Comparison of ENCODE assay signal across 17 cellular contexts in the genomic region with DNA sequence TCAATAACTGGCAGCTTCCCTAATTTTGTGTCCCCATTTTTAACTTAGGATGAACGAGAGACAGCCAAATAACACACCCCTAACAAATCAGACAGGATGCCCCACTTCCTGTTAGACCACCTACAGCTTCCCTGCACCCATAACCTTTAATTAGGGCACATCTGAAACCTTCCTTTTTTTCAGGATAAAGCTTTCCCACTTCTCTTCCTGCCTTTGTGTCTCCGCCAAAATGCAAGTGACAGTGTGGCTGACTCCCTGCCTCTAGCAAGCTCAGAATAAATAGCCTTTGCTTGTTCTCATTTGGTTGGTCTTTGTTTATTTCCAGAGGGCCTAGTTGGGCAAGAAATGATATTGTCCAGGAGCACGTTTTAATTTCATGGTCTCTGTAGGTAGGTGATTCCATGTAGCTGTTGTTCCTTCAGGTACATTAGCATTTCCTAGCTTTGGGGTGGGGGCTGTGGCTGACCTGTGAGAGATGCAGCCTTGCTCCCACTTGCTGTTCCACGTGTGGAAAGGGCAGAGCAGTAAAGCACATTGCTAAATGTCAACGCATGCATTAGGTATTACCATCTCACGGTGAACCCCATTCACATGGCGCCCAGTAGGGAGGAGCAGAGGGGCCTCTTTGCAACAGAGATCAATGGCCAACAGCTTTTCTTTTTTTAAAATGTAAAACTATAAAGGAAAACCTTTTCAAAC.
DNase-seq lines count a peak whose midpoint lies in the region; ATAC-seq and TF ChIP-seq lines count a peak whose summit lies in the region.
"Had no signal": no experiment of that assay in that cellular context is flagged by ENCODE, and none has a peak within 500 bp of the region (broad histone marks: within the 10 kb centered on the region; RNA-seq: fewer than 3 reads in every experiment).

No MANE protein-coding gene starts in this region.

- no peak overlapping the region for H2AFZ ChIP-seq in GM23338

- H3K9me2 ChIP-seq in GM23338 (ENCODE audit: insufficient read depth), result peaks cover 13% of the 10 kb centered on the region; the same call in 1 of the 2 replicates

- peak overlapping the region; percentile 79 for H3K27ac Mint-ChIP-seq in GM23338
- peak overlapping the region; percentile 61 for H3K27ac Mint-ChIP-seq in mesothelial cell of epicardium
- H3K27ac Mint-ChIP-seq: CD8-positive, alpha-beta memory T cell had no signal

- no peak overlapping the region for H3K4me3 ChIP-seq in BLaER1 treated with 17β-estradiol and CSF1 and Interleukin-3, amounts not matched to agents 10 nM and 100 nM
- H3K4me3 ChIP-seq in GM23338 (peak overlapping the region; percentile 13; the same call in 1 of the 2 replicates), upper lobe of right lung (no peak overlapping the region)
- H3K4me3 ChIP-seq: K562, Peyer's patch had no signal

- H3K9me3 ChIP-seq in BLaER1 treated with 17β-estradiol and CSF1 and Interleukin-3, amounts not matched to agents 10 nM and 100 nM (replicated peaks in 1 of 11), result peaks cover 0 to 8% (median 0%) of the 10 kb centered on the region in 11 experiments; a peak in 2 of 22 replicates
- no peaks in the 10 kb centered on the region for H3K9me3 ChIP-seq in upper lobe of right lung
- H3K9me3 ChIP-seq: BE2C, Peyer's patch had no signal

- H3K4me2 ChIP-seq in BLaER1 treated with 17β-estradiol and CSF1 and Interleukin-3, amounts not matched to agents 10 nM and 100 nM, result peak overlapping the region; percentile 59 to 77 (median 68)
- peak overlapping the region; percentile 15 for H3K4me2 ChIP-seq in GM23338

- H3K36me3 ChIP-seq in BLaER1 treated with 17β-estradiol and CSF1 and Interleukin-3, amounts not matched to agents 10 nM and 100 nM, result no peaks in the 10 kb centered on the region
- no peaks in the 10 kb centered on the region for H3K36me3 ChIP-seq in GM23338 (ENCODE audit: insufficient read depth)
- H3K36me3 ChIP-seq in upper lobe of right lung, result no peaks in the 10 kb centered on the region
- H3K36me3 ChIP-seq: BE2C, Peyer's patch had no signal

- H3K27me3 ChIP-seq in BLaER1 treated with 17β-estradiol and CSF1 and Interleukin-3, amounts not matched to agents 10 nM and 100 nM, result no peaks in the 10 kb centered on the region
- no peaks in the 10 kb centered on the region for H3K27me3 ChIP-seq in GM23338 (ENCODE audit: insufficient read depth)
- no peaks in the 10 kb centered on the region for H3K27me3 ChIP-seq in upper lobe of right lung
- H3K27me3 ChIP-seq: BE2C, Peyer's patch had no signal

- peaks cover 32 to 49% (median 42%) of the 10 kb centered on the region in 10 experiments for H3K4me1 ChIP-seq in BLaER1 treated with 17β-estradiol and CSF1 and Interleukin-3, amounts not matched to agents 10 nM and 100 nM
- H3K4me1 ChIP-seq in GM23338 (ENCODE audit: insufficient read depth) (peaks cover 59% of the 10 kb centered on the region), upper lobe of right lung (no peaks in the 10 kb centered on the region)
- H3K4me1 ChIP-seq: BE2C, Peyer's patch had no signal

- H3K4me3 Mint-ChIP-seq in GM23338 (no peak overlapping the region; the same call in 2 of the 3 replicates), mesothelial cell of epicardium (no peak overlapping the region)
- H3K4me3 Mint-ChIP-seq: CD8-positive, alpha-beta memory T cell had no signal

- H3F3A ChIP-seq in GM23338 (replicated peaks; ENCODE audit: low read depth), result 0 out of 2 replicates have a peak, but pooled peaks cover 4% of the 10 kb centered on the region

- peak overlapping the region in 2 of 11 experiments; percentile 35 to 60; a peak in 3 of 22 replicates for H3K27ac ChIP-seq in BLaER1 treated with 17β-estradiol and CSF1 and Interleukin-3, amounts not matched to agents 10 nM and 100 nM
- H3K27ac ChIP-seq in GM23338 (ENCODE audit: low read depth), result peak overlapping the region; percentile 81
- no peak overlapping the region for H3K27ac ChIP-seq in upper lobe of right lung
- H3K27ac ChIP-seq: Peyer's patch had no signal

- H3K4me1 Mint-ChIP-seq in GM23338, result peaks cover 70% of the 10 kb centered on the region
- H3K4me1 Mint-ChIP-seq in mesothelial cell of epicardium, result peaks cover 26% of the 10 kb centered on the region

- H3K36me3 Mint-ChIP-seq in GM23338 (ENCODE audit: low read depth) (peaks cover 7% of the 10 kb centered on the region; the same call in 2 of the 3 replicates), mesothelial cell of epicardium (no peaks in the 10 kb centered on the region)

- peaks cover 0 to 5% (median 0%) of the 10 kb centered on the region in 11 experiments; a peak in 2 of 22 replicates for H4K20me1 ChIP-seq in BLaER1 treated with 17β-estradiol and CSF1 and Interleukin-3, amounts not matched to agents 10 nM and 100 nM
- no peaks in the 10 kb centered on the region for H4K20me1 ChIP-seq in GM23338 (replicated peaks; ENCODE audit: insufficient read depth)

- H3K27me3 Mint-ChIP-seq in GM23338 (ENCODE audit: insufficient read depth, low read depth, poor library complexity), result peaks cover 6% of the 10 kb centered on the region
- no peaks in the 10 kb centered on the region for H3K27me3 Mint-ChIP-seq in mesothelial cell of epicardium (ENCODE audit: low read depth)
- H3K27me3 Mint-ChIP-seq: CD8-positive, alpha-beta memory T cell had no signal

- H3K9ac ChIP-seq in BLaER1 treated with 17β-estradiol and CSF1 and Interleukin-3, amounts not matched to agents 10 nM and 100 nM, result no peak overlapping the region

- ATAC-seq in GM23338 (peak; percentile 45), GM19463 (IDR thresholded peaks at IDR 0.05; ENCODE audit: unreplicated experiment) (no peak), upper lobe of right lung (no peak), HG03457 (IDR thresholded peaks at IDR 0.05; ENCODE audit: unreplicated experiment) (no peak)
- ATAC-seq: HCT116, K562 had no signal

- H3K79me2 ChIP-seq in GM23338 (replicated peaks; ENCODE audit: insufficient read depth), result no peaks in the 10 kb centered on the region

- H3K9me3 Mint-ChIP-seq in GM23338 (no peaks in the 10 kb centered on the region), mesothelial cell of epicardium (no peaks in the 10 kb centered on the region)

- intact Hi-C loops in upper lobe of right lung (cut with DNase I), result no loop called here

- no peak for TF ChIP-seq CTCF in GM23338 (conservative IDR thresholded peaks at IDR 0.05; ENCODE audit: low read depth in 2 of 2)
- TF ChIP-seq CTCF in mesothelial cell of epicardium (IDR thresholded peaks at IDR 0.05; ENCODE audit: unreplicated experiment), result no peak
- no peak for TF ChIP-seq CTCF in upper lobe of right lung (IDR thresholded peaks at IDR 0.05)

- peak; percentile 15 for DNase-seq in GM23338 (ENCODE audit: low spot score)
- peak; percentile 50 for DNase-seq in dermis blood vessel endothelial cell
- no peak for DNase-seq in mesothelial cell of epicardium (ENCODE audit: low spot score in 2 of 2, unreplicated experiment in 2 of 2)
- no peak for DNase-seq in upper lobe of right lung
- DNase-seq: BE2C; CD8-positive, alpha-beta memory T cell; NCI-H1092; NCI-H1694 treated with DMSO at 0.1 percent for 48 hours; NCI-H345; NCI-H526 treated with DMSO at 0.1 percent for 48 hours; Peyer's patch; SHP77 treated with DMSO at 0.1 percent for 48 hours had no signal

TF ChIP-seq in GM23338, 12 proteins besides CTCF, POLR2A, EP300 and RAD21 (continues in another document):
- no peak for TF ChIP-seq REST (IDR thresholded peaks at IDR 0.05; ENCODE audit: unreplicated experiment)

Comparison
In these comparisons a context has a peak if more than half of its experiments do, and no peak if none do; other contexts are left out.
1. DNase-seq: peak in GM23338 (single experiment) and dermis blood vessel endothelial cell (single experiment); none in mesothelial cell of epicardium (0 of 2) and upper lobe of right lung (single experiment).